Comparison of ENCODE assay signal across 8 cellular contexts in genomic region chr12:65278576-65279386, GRCh38. TPM values are rescaled to one million over a fixed set of nuclear protein-coding genes. Genes with fewer than 3 reads are reported as not detected.
DNase-seq lines count a peak whose midpoint lies in the region; ATAC-seq, FAIRE-seq and TF ChIP-seq lines count a peak whose summit lies in the region.

Gene MSRB3 (plus strand): TSS chr12:65278683. CDS start chr12:65308580, 29,897 bp downstream.

- peaks cover 52% of the 10 kb centered on the region for H3K79me2 ChIP-seq in smooth muscle cell (ENCODE audit: low read depth)

- H3K36me3 ChIP-seq in colonic mucosa (no peaks in the 10 kb centered on the region), kidney epithelial cell (ENCODE audit: control insufficient read depth, insufficient read depth, low read length) (no peaks in the 10 kb centered on the region), smooth muscle cell (ENCODE audit: low read depth) (no peaks in the 10 kb centered on the region)

- H3K4me1 ChIP-seq in A549 (peaks cover 14% of the 10 kb centered on the region; the same call in 2 of the 3 replicates), colonic mucosa (no peaks in the 10 kb centered on the region), smooth muscle cell (ENCODE audit: low read depth) (peaks cover 6% of the 10 kb centered on the region)

- H3K4me2 ChIP-seq in A549: peak within 1 kb of the TSS; percentile 87
- peak within 1 kb of the TSS; percentile 97 for H3K4me2 ChIP-seq in smooth muscle cell

- ATAC-seq in A549 (peak; percentile 89 to 93), HG02938 (IDR thresholded peaks at IDR 0.05; ENCODE audit: unreplicated experiment) (peak; percentile 66)

- no peak for TF ChIP-seq RAD21 in A549 (conservative IDR thresholded peaks at IDR 0.05 in 1 of 2, IDR thresholded peaks at IDR 0.05 in 1 of 2)

- DNase-seq in A549 (ENCODE audit: low read depth in 1 of 2, low spot score in 1 of 2) (peak; percentile 75 to 81), SK-N-DZ (ENCODE audit: low spot score) (peak; percentile 13), colonic mucosa (peak; percentile 46), kidney epithelial cell (ENCODE audit: low read depth) (peak; percentile 18), smooth muscle cell (lab: John Stamatoyannopoulos, UW; ENCODE audit: unreplicated experiment) (peak; percentile 53), NCI-H2081 treated with DMSO at 0.1 percent for 48 hours (lab: John Stamatoyannopoulos, UW) (no peak)

- 1% methylated on average over 49 of the region's 88 CpGs for WGBS in A549 (ENCODE audit: missing lambda C conversion rate)
- WGBS in smooth muscle cell (ENCODE audit: low lambda C conversion rate): under 1% methylated on average over 35 of the region's 88 CpGs

- TF ChIP-seq CTCF in A549 (IDR thresholded peaks at IDR 0.05): peak; percentile 22; the same call in 1 of the 3 replicates
- TF ChIP-seq CTCF in GM12872 (IDR thresholded peaks at IDR 0.05; ENCODE audit: insufficient read depth, low read depth, low read length): peak; percentile 18; the same call in 1 of the 3 replicates
- no peak for TF ChIP-seq CTCF in colonic mucosa (IDR thresholded peaks at IDR 0.05)
- TF ChIP-seq CTCF in kidney epithelial cell (IDR thresholded peaks at IDR 0.05; ENCODE audit: insufficient read depth, low read length, poor library complexity, severe bottlenecking): peak; percentile 43
- peak; percentile 8 for TF ChIP-seq CTCF in smooth muscle cell (IDR thresholded peaks at IDR 0.05; ENCODE audit: borderline replicate concordance, insufficient read depth, poor library complexity, severe bottlenecking)

- H3K27ac ChIP-seq in A549 (peak within 1 kb of the TSS; percentile 89 to 91), colonic mucosa (peak within 1 kb of the TSS; percentile 42), smooth muscle cell (ENCODE audit: low read depth) (peak within 1 kb of the TSS; percentile 91)

- intact Hi-C loops in colonic mucosa (cut with DNase I): no loop called here

- H2AFZ ChIP-seq in smooth muscle cell (ENCODE audit: low read depth): peak within 1 kb of the TSS; percentile 96

- H3K27me3 ChIP-seq in colonic mucosa: peaks cover 11% of the 10 kb centered on the region
- H3K27me3 ChIP-seq in kidney epithelial cell (ENCODE audit: control insufficient read depth, insufficient read depth, low read length): no peaks in the 10 kb centered on the region
- H3K27me3 ChIP-seq in smooth muscle cell (ENCODE audit: low read depth): no peaks in the 10 kb centered on the region

- H3K4me3 ChIP-seq in A549 (peak within 1 kb of the TSS; percentile 89), colonic mucosa (peak within 1 kb of the TSS; percentile 43), kidney epithelial cell (ENCODE audit: low read depth, low read length) (peak within 1 kb of the TSS; percentile 97), smooth muscle cell (peak within 1 kb of the TSS; percentile 86)

- TF ChIP-seq EP300 in A549 (IDR thresholded peaks at IDR 0.05): no peak

- FAIRE-seq in A549 (lab: Jason Lieb, UNC): no peak

- H3F3A ChIP-seq in smooth muscle cell (ENCODE audit: low read depth): no peaks in the 10 kb centered on the region

- H3K9ac ChIP-seq in colonic mucosa (ENCODE audit: low read depth in 2 of 2, low read length in 2 of 2) (peak within 1 kb of the TSS in 1 of 2 donors; percentile 91), smooth muscle cell (ENCODE audit: low read depth) (peak within 1 kb of the TSS; percentile 86)

- CTCF ChIA-PET in A549 (lab: Yijun Ruan, JAX): interaction anchor here (0.8 kb wide), 1 partner anchor 20 kb away, joined by 4 read pairs; no protein-coding TSS in a partner anchor

- H3K9me3 ChIP-seq in A549: no peaks in the 10 kb centered on the region
- H3K9me3 ChIP-seq in colonic mucosa: no peaks in the 10 kb centered on the region
- no peaks in the 10 kb centered on the region for H3K9me3 ChIP-seq in smooth muscle cell (replicated peaks; ENCODE audit: low read depth)

- TF ChIP-seq POLR2A in A549 (IDR thresholded peaks at IDR 0.05; ENCODE audit: low read length): peak; percentile 69

- H4K20me1 ChIP-seq in smooth muscle cell (ENCODE audit: low read depth): peaks cover 43% of the 10 kb centered on the region

- POLR2A ChIA-PET in A549 (lab: Yijun Ruan, JAX): no interaction called here

TF ChIP-seq in A549, 52 proteins besides CTCF, POLR2A, EP300 and RAD21 (continues in another document):
- TF ChIP-seq MYC (IDR thresholded peaks at IDR 0.05; ENCODE audit: borderline replicate concordance, low read length) (no peak), HOXA7 (CRISPR knock-in tag; IDR thresholded peaks at IDR 0.05) (no peak), RCOR1 (IDR thresholded peaks at IDR 0.05; ENCODE audit: low read depth, low read length) (no peak), ATOH8 (CRISPR knock-in tag; IDR thresholded peaks at IDR 0.05; ENCODE audit: low read depth) (no peak), ZC3H11A (IDR thresholded peaks at IDR 0.05) (no peak), KDM5A (IDR thresholded peaks at IDR 0.05) (no peak), FOXS1 (CRISPR knock-in tag; IDR thresholded peaks at IDR 0.05) (no peak), PHF8 (IDR thresholded peaks at IDR 0.05; ENCODE audit: borderline replicate concordance, low read depth) (peak; percentile 64), POLR2AphosphoS2 (conservative IDR thresholded peaks at IDR 0.05; ENCODE audit: low read length) (no peak), CBX2 (IDR thresholded peaks at IDR 0.05; ENCODE audit: borderline replicate concordance, low read depth) (no peak), USF2 (IDR thresholded peaks at IDR 0.05) (no peak; the same call in 1 of the 2 replicates), HDAC2 (IDR thresholded peaks at IDR 0.05) (peak; percentile 46; the same call in 1 of the 2 replicates), BHLHE40 (IDR thresholded peaks at IDR 0.05; ENCODE audit: low read depth, low read length) (no peak), TP53 (CRISPR knock-in tag; IDR thresholded peaks at IDR 0.05) (0 out of 2 replicates have a peak, but pooled peaks have one; percentile 29), REST (IDR thresholded peaks at IDR 0.05) (no peak), CHD4 (IDR thresholded peaks at IDR 0.05; ENCODE audit: borderline replicate concordance) (no peak), GATA3 (IDR thresholded peaks at IDR 0.05; ENCODE audit: borderline replicate concordance) (no peak)

RNA-seq across cellular contexts. Expression of gene MSRB3, which starts in this region (rescaled TPM):
- polyA plus RNA-seq in A549 (2011; rRNA removed) (41.5 and 46.1 TPM in 2 replicates), A549 (2017; fragmentation: RNase III; extraction: RNeasy Plus Mini Kit Qiagen cat#74134 plus additional on column Dnase treatment) (24.6 to 27.6 TPM (median 25.2 TPM) in 3 replicates), smooth muscle cell (74.6 and 107 TPM in 2 replicates)
- 19.8 and 22.2 TPM in 2 replicates for polyA plus RNA-seq in A549 (2012; cell fraction: cytosol; rRNA removed)
- 9.1 and 10.6 TPM in 2 replicates for polyA plus RNA-seq in A549 (2012; cell fraction: nucleus; rRNA removed)
- 44.2 and 50.1 TPM in 2 replicates for polyA minus RNA-seq in A549 (2011; rRNA and poly(A)+ RNA removed)
- 0.03 TPM in 1 of 2 replicates, not detected in the other for polyA plus RNA-seq in SK-N-DZ (2014; cell fraction: cytosol; rRNA removed)
- polyA plus RNA-seq in SK-N-DZ (2014; cell fraction: nucleus; rRNA removed): not detected in 2 replicates
- total RNA-seq in colonic mucosa (10 to 100 TPM in 1 of 2 donors, 1 to 10 TPM in 1; 3.5 to 29.6 TPM), kidney epithelial cell (17.8 and 18.3 TPM in 2 replicates), smooth muscle cell (63.1 and 91.8 TPM in 2 replicates)

Comparison
In these comparisons a context has a peak if more than half of its experiments do, and no peak if none do; other contexts are left out.
1. H3K4me3 ChIP-seq: peak in every context shown above with its lines; median percentile 97 in kidney epithelial cell; 89 in A549; 86 in smooth muscle cell; 43 in colonic mucosa.